In genomic region chr10:97314677-97315076, GRCh38 we compare ENCODE assay signal across 25 cellular contexts.
"Had no signal": no experiment of that assay in that cellular context is flagged by ENCODE, and none has a peak within 500 bp of the region (broad histone marks: within the 10 kb centered on the region; RNA-seq: fewer than 3 reads in every experiment).

No MANE protein-coding gene starts in this region.

- H3K9me3 ChIP-seq: ascending aorta, left lung, lower lobe of right lung, transverse colon had no signal

- FAIRE-seq: endothelial cell of umbilical vein, islet of Langerhans, TTC549 had no signal

- H3K4me3 ChIP-seq: ascending aorta, left lung, lower lobe of right lung, transverse colon had no signal

- ATAC-seq: esophagus mucosa; foreskin keratinocyte; left lung; lower lobe of right lung; naive thymus-derived CD8-positive, alpha-beta T cell; right cardiac atrium had no signal

- H3K36me3 ChIP-seq: ascending aorta, left lung, lower lobe of right lung, transverse colon had no signal

- H3K27me3 ChIP-seq: ascending aorta, foreskin keratinocyte, left lung, transverse colon had no signal

- H3K4me1 ChIP-seq: foreskin keratinocyte had no signal

- H3K27ac ChIP-seq: ascending aorta, foreskin keratinocyte, lower lobe of right lung, transverse colon, VCaP had no signal

- DNase-seq: activated CD4-positive, alpha-beta T cell treated with anti-CD3 and anti-CD28 coated beads for 4 hours; activated CD4-positive, alpha-beta T cell treated with anti-CD3 and anti-CD28 coated beads, Interleukin-2, amount 50 U/mL, for 4 hours; activated effector memory CD4-positive, alpha-beta T cell treated with Interleukin-2 at 50 U/mL for 16 hours; activated naive CD4-positive, alpha-beta T cell treated with anti-CD3 and anti-CD28 coated beads for 36 hours; activated naive CD8-positive, alpha-beta T cell treated with anti-CD3 and anti-CD28 coated beads, Interleukin-2, amount 10 ng/mL, durations not matched to agents 7 days and 5 days; activated T-cell treated with anti-CD3 and anti-CD28 coated beads for 4 hours; cortex of kidney; foreskin keratinocyte; lower lobe of right lung; mesenchymal stem cell; naive thymus-derived CD8-positive, alpha-beta T cell; occipital lobe; right cardiac atrium; stimulated activated CD4-positive, alpha-beta T cell treated with anti-CD3 and anti-CD28 coated beads, Interleukin-15, amount 100 ng/mL, for 24 hours; stimulated activated CD4-positive, alpha-beta T cell treated with anti-CD3 and anti-CD28 coated beads, Interleukin-2, amount 100 ng/mL, for 24 hours; stimulated activated naive CD4-positive, alpha-beta T cell; T-helper 9 cell; transverse colon had no signal
